In the genomic region with DNA sequence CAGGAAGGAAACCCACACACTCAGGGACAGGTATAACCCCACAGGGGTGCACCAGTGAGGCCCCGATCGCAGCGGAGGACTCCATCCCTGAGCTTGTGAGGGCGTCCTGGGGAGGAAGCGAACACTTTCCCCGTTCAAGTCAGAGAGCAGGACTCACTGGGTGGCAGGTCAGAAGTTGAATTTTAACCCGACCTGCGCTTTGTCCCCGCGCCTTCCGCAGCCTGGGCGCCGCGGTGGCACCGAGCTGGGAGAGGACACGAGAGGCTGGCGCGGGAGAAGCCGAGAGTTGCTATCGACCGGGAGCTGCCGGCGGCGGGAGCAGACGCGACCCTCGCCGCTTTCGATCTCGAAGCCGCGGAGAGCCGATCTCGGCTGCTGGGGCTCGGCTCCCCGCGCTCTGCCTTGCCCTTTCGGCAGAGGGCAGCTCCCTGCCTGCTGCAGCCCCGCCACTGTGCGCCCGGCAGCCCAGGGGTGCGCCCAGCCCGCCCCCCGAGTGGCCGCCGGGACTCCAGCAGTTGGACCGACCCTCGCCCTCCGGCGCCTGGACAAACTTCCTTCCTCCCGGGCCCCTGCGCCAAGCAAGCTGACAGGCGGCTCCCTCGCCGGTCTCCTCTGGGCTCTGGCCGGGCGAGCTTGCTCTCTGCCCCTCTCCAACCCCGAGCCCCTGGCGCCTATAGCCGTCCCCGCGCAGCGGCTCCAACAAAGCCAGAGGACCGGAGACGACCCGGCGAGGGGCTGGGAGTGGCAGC, we compare ENCODE assay signal across 7 cellular contexts. TPM values are rescaled to one million over a fixed set of nuclear protein-coding genes. Genes with fewer than 3 reads are reported as not detected.
DNase-seq lines count a peak whose midpoint lies in the region; ATAC-seq and TF ChIP-seq lines count a peak whose summit lies in the region.

No MANE protein-coding gene starts in this region.

- POLR2A ChIA-PET in WTC11 (lab: Charles Lee): interaction anchor here (0.8 to 1.2 kb wide), 2 partner anchors 13 to 161 kb away, joined by 3 to 4 read pairs; no protein-coding TSS in a partner anchor

- peaks cover 0 to 18% (median 8%) of the 10 kb centered on the region in 12 donors for H3K4me1 ChIP-seq in heart left ventricle
- no peaks in the 10 kb centered on the region for H3K4me1 ChIP-seq in ovary (ENCODE audit: insufficient read depth)

- H3K36me3 Mint-ChIP-seq in WTC11: no peaks in the 10 kb centered on the region

- TF ChIP-seq POLR2A in heart left ventricle (IDR thresholded peaks at IDR 0.05): no peak
- TF ChIP-seq POLR2A in ovary (IDR thresholded peaks at IDR 0.05): no peak
- no peak for TF ChIP-seq POLR2A in erythroblast (IDR thresholded peaks at IDR 0.05; ENCODE audit: low read length)

- intact Hi-C loops in heart left ventricle (cut with DNase I): loop anchor here in 9 of 10 donors (1.0 to 10.0 kb wide), 10 partner anchors 55 to 148 kb away; a partner anchor contains a TSS
- intact Hi-C loops in ovary (cut with DNase I): loop anchor here in 2 of 4 donors (10.0 kb wide), 2 partner anchors 102 to 138 kb away; a partner anchor contains a TSS

- H3K27ac Mint-ChIP-seq in WTC11: peak overlapping the region; percentile 68

- CTCF ChIA-PET in WTC11 (lab: Charles Lee): interaction anchor here (0.8 to 2.3 kb wide), 4 partner anchors 10 to 321 kb away, joined by 4 to 9 read pairs (median 6); no protein-coding TSS in a partner anchor

- TF ChIP-seq CTCF in GM12874 (IDR thresholded peaks at IDR 0.05; ENCODE audit: insufficient read depth, low read depth, low read length): 0 out of 2 replicates have a peak, but pooled peaks have one; percentile 7
- no peak for TF ChIP-seq CTCF in WTC11 (IDR thresholded peaks at IDR 0.05)
- peak in 1 of 12 donors; percentile 11 for TF ChIP-seq CTCF in heart left ventricle (IDR thresholded peaks at IDR 0.05)
- no peak for TF ChIP-seq CTCF in ovary (IDR thresholded peaks at IDR 0.05)

- no peak for TF ChIP-seq EP300 in ovary (IDR thresholded peaks at IDR 0.05)

- peaks cover 18% of the 10 kb centered on the region for H3K27me3 Mint-ChIP-seq in WTC11 (ENCODE audit: low read depth)

- DNase-seq in HK-2 (ENCODE audit: unreplicated experiment): peak; percentile 69
- DNase-seq in WTC11 (ENCODE audit: low spot score): peak; percentile 79
- DNase-seq in heart left ventricle: peak; percentile 32 to 73 (median 49)
- peak; percentile 39 to 62 (median 50) for DNase-seq in ovary
- DNase-seq in erythroblast (lab: John Stamatoyannopoulos, UW): no peak

- H3K9me3 ChIP-seq in heart left ventricle (no peaks in the 10 kb centered on the region), ovary (no peaks in the 10 kb centered on the region)

- H3K27ac ChIP-seq in heart left ventricle (peak overlapping the region; percentile 90 to 97 (median 95)), ovary (peak overlapping the region; percentile 72 to 80)

- peaks cover 52% of the 10 kb centered on the region for H3K4me1 Mint-ChIP-seq in WTC11

- 0 to 1% (median 1%) methylated on average over 35 to 67 of the region's 67 CpGs for WGBS in heart left ventricle, 4 donors
- WGBS in ovary, 3 donors: 0 to 1% (median 0%) methylated on average over 43 to 67 of the region's 67 CpGs

- ATAC-seq in GM21526 (IDR thresholded peaks at IDR 0.05; ENCODE audit: low FRiP score, unreplicated experiment) (peak; percentile 73), WTC11 (peak; percentile 68), heart left ventricle (peak; percentile 33 to 85 (median 80))

- H3K9me3 Mint-ChIP-seq in WTC11: no peaks in the 10 kb centered on the region

- H3K27me3 ChIP-seq in heart left ventricle: peaks cover 0 to 3% (median 0%) of the 10 kb centered on the region in 9 donors
- no peaks in the 10 kb centered on the region for H3K27me3 ChIP-seq in ovary

- H3K36me3 ChIP-seq in heart left ventricle: no peaks in the 10 kb centered on the region
- no peaks in the 10 kb centered on the region for H3K36me3 ChIP-seq in ovary

- peak overlapping the region; percentile 96 for H3K4me3 Mint-ChIP-seq in WTC11

- H3K4me3 ChIP-seq in heart left ventricle: peak overlapping the region; percentile 70 to 87 (median 78)
- H3K4me3 ChIP-seq in ovary: peak overlapping the region; percentile 78

TF ChIP-seq in WTC11, 78 proteins besides CTCF, POLR2A, EP300 and RAD21 (continues in another document):
- TF ChIP-seq, protein P1, sequence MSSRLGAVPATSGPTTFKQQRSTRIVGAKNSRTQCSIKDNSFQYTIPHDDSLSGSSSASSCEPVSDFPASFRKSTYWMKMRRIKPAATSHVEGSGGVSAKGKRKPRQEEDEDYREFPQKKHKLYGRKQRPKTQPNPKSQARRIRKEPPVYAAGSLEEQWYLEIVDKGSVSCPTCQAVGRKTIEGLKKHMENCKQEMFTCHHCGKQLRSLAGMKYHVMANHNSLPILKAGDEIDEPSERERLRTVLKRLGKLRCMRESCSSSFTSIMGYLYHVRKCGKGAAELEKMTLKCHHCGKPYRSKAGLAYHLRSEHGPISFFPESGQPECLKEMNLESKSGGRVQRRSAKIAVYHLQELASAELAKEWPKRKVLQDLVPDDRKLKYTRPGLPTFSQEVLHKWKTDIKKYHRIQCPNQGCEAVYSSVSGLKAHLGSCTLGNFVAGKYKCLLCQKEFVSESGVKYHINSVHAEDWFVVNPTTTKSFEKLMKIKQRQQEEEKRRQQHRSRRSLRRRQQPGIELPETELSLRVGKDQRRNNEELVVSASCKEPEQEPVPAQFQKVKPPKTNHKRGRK (CRISPR knock-in tag; IDR thresholded peaks at IDR 0.05; ENCODE audit: borderline replicate concordance): 0 out of 2 replicates have a peak, but pooled peaks have one; percentile 20
- TF ChIP-seq, protein P2, sequence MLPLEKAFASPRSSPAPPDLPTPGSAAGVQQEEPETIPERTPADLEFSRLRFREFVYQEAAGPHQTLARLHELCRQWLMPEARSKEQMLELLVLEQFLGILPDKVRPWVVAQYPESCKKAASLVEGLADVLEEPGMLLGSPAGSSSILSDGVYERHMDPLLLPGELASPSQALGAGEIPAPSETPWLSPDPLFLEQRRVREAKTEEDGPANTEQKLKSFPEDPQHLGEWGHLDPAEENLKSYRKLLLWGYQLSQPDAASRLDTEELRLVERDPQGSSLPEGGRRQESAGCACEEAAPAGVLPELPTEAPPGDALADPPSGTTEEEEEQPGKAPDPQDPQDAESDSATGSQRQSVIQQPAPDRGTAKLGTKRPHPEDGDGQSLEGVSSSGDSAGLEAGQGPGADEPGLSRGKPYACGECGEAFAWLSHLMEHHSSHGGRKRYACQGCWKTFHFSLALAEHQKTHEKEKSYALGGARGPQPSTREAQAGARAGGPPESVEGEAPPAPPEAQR (CRISPR knock-in tag; IDR thresholded peaks at IDR 0.05): no peak
- TF ChIP-seq, protein P3, sequence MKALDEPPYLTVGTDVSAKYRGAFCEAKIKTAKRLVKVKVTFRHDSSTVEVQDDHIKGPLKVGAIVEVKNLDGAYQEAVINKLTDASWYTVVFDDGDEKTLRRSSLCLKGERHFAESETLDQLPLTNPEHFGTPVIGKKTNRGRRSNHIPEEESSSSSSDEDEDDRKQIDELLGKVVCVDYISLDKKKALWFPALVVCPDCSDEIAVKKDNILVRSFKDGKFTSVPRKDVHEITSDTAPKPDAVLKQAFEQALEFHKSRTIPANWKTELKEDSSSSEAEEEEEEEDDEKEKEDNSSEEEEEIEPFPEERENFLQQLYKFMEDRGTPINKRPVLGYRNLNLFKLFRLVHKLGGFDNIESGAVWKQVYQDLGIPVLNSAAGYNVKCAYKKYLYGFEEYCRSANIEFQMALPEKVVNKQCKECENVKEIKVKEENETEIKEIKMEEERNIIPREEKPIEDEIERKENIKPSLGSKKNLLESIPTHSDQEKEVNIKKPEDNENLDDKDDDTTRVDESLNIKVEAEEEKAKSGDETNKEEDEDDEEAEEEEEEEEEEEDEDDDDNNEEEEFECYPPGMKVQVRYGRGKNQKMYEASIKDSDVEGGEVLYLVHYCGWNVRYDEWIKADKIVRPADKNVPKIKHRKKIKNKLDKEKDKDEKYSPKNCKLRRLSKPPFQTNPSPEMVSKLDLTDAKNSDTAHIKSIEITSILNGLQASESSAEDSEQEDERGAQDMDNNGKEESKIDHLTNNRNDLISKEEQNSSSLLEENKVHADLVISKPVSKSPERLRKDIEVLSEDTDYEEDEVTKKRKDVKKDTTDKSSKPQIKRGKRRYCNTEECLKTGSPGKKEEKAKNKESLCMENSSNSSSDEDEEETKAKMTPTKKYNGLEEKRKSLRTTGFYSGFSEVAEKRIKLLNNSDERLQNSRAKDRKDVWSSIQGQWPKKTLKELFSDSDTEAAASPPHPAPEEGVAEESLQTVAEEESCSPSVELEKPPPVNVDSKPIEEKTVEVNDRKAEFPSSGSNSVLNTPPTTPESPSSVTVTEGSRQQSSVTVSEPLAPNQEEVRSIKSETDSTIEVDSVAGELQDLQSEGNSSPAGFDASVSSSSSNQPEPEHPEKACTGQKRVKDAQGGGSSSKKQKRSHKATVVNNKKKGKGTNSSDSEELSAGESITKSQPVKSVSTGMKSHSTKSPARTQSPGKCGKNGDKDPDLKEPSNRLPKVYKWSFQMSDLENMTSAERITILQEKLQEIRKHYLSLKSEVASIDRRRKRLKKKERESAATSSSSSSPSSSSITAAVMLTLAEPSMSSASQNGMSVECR (CRISPR knock-in tag; IDR thresholded peaks at IDR 0.05; ENCODE audit: borderline replicate concordance): peak; percentile 81
- TF ChIP-seq KAT7 (CRISPR knock-in tag; IDR thresholded peaks at IDR 0.05; ENCODE audit: borderline replicate concordance): peak; percentile 84
- TF ChIP-seq FOXP1 (CRISPR knock-in tag; IDR thresholded peaks at IDR 0.05; ENCODE audit: borderline replicate concordance): peak; percentile 68; the same call in 1 of the 2 replicates
- TF ChIP-seq ZBTB21 (CRISPR knock-in tag; IDR thresholded peaks at IDR 0.05; ENCODE audit: borderline replicate concordance): peak; percentile 42; the same call in 1 of the 2 replicates
- 0 out of 2 replicates have a peak, but pooled peaks have one; percentile 39 for TF ChIP-seq ETV6 (CRISPR knock-in tag; IDR thresholded peaks at IDR 0.05)
- TF ChIP-seq, protein P4, sequence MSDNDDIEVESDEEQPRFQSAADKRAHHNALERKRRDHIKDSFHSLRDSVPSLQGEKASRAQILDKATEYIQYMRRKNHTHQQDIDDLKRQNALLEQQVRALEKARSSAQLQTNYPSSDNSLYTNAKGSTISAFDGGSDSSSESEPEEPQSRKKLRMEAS (CRISPR knock-in tag; IDR thresholded peaks at IDR 0.05): peak; percentile 10; the same call in 1 of the 2 replicates
- 0 out of 2 replicates have a peak, but pooled peaks have one; percentile 29 for TF ChIP-seq ZNF416 (CRISPR knock-in tag; IDR thresholded peaks at IDR 0.05)

RNA-seq across cellular contexts. Expression of a gene that starts 0.9 kb away (rescaled TPM):
- 8.3 to 8.6 TPM (median 8.5 TPM) in 3 replicates for total RNA-seq in WTC11 (2021)
- 10 to 100 TPM; 10.2 to 20.1 (median 14.6) TPM for total RNA-seq in heart left ventricle
- polyA plus RNA-seq in heart left ventricle: 10 to 100 TPM in 1 of 2 donors, 1 to 10 TPM in 1; 7.5 to 21.6 TPM
- 10 to 100 TPM in 1 of 7 donors, 1 to 10 TPM in 6; 3.2 to 13.1 (median 8.0) TPM for total RNA-seq in ovary
- polyA plus RNA-seq in ovary: 1 to 10 TPM; 2.6 to 5.8 TPM

Comparison
In these comparisons a context has a peak if more than half of its experiments do, and no peak if none do; other contexts are left out.
1. DNase-seq: peak in HK-2 (single experiment), WTC11 (single experiment), heart left ventricle (5 of 5) and ovary (5 of 5); none in erythroblast (0 of 2).
2. Peak in every context shown above with its lines, with median percentiles within 50 percentile points of each other: ATAC-seq.